24 cellular contexts compared by ENCODE assay signal in genomic region chr7:143418681-143419458, GRCh38. TPM values are rescaled to one million over a fixed set of nuclear protein-coding genes. Genes with fewer than 3 reads are reported as not detected.
DNase-seq lines count a peak whose midpoint lies in the region; ATAC-seq, FAIRE-seq and TF ChIP-seq lines count a peak whose summit lies in the region.
"Had no signal": no experiment of that assay in that cellular context is flagged by ENCODE, and none has a peak within 500 bp of the region (broad histone marks: within the 10 kb centered on the region; RNA-seq: fewer than 3 reads in every experiment).

No MANE protein-coding gene starts in this region.

- H3K36me3 ChIP-seq in H1 (ENCODE audit: control insufficient read depth in 2 of 4, insufficient read depth in 4 of 4, low read length in 3 of 4) (no peaks in the 10 kb centered on the region), heart left ventricle (no peaks in the 10 kb centered on the region)
- H3K36me3 ChIP-seq: SJSA1 had no signal

- peak overlapping the region; percentile 8 for H4K91ac ChIP-seq in H1 (replicated peaks; ENCODE audit: insufficient read length, low read length)

- no peak overlapping the region for H4K5ac ChIP-seq in H1 (ENCODE audit: insufficient read length, low read depth, low read length)

- H3K4me3 ChIP-seq in H1 (ENCODE audit: extremely low read depth in 1 of 4, insufficient read depth in 2 of 4, low read depth in 3 of 4, low read length in 4 of 4) (no peak overlapping the region), heart left ventricle (no peak overlapping the region)
- H3K4me3 ChIP-seq: SJSA1 had no signal

- peak overlapping the region in 1 of 2 donors; percentile 38 for H3K27ac Mint-ChIP-seq in stimulated activated naive CD8-positive, alpha-beta T cell treated with anti-CD3 and anti-CD28 coated beads, Interleukin-15, amount 100 ng/mL, for 72 hours
- H3K27ac Mint-ChIP-seq: CD4-positive, alpha-beta T cell; H9 had no signal

- peaks cover 2 to 6% (median 3%) of the 10 kb centered on the region in 4 experiments; a peak in 5 of 7 replicates for H3K4me1 ChIP-seq in H1 (replicated peaks in 1 of 4; ENCODE audit: control insufficient read depth in 3 of 4, insufficient read depth in 4 of 4, low read length in 3 of 4)
- peaks cover 0 to 6% (median 0%) of the 10 kb centered on the region in 12 donors for H3K4me1 ChIP-seq in heart left ventricle

- DNase-seq in stimulated activated naive CD8-positive, alpha-beta T cell treated with anti-CD3 and anti-CD28 coated beads, Interleukin-15, Interleukin-2, amounts not matched to agents 100 U/mL and 50 U/mL, for 24 hours: no peak
- no peak for DNase-seq in stimulated activated naive CD8-positive, alpha-beta T cell treated with anti-CD3 and anti-CD28 coated beads, Interleukin-15, amount 100 ng/mL, for 72 hours
- DNase-seq in H1 (ENCODE audit: low read depth in 1 of 2, low spot score in 2 of 2) (no peak), myocyte (ENCODE audit: low read depth) (peak; percentile 33), NCI-H510A treated with DMSO at 0.1 percent for 48 hours (lab: John Stamatoyannopoulos, UW) (no peak), heart left ventricle (no peak), HTR-8/SVneo (ENCODE audit: insufficient read length, low spot score) (no peak)
- DNase-seq: CD4-positive, alpha-beta T cell; H9; NCI-H1048; NCI-H1417; NCI-H1694; NCI-H2029 treated with DMSO at 0.1 percent for 48 hours; NCI-H2227 treated with DMSO at 0.1 percent for 48 hours; NCI-H69; Right ventricle myocardium superior; RPMI8226 had no signal

- H2BK12ac ChIP-seq in H1 (ENCODE audit: low read depth, low read length): peak overlapping the region; percentile 65; the same call in 1 of the 2 replicates

- H3K56ac ChIP-seq in H1 (replicated peaks; ENCODE audit: insufficient read length, low read depth, low read length): no peak overlapping the region

- no peak overlapping the region; the same call in 1 of the 2 replicates for H2AK5ac ChIP-seq in H1 (ENCODE audit: low read depth, low read length)

- H3K9me3 ChIP-seq in H1 (ENCODE audit: insufficient read depth in 2 of 2, low read depth in 1 of 2, low read length in 1 of 2) (peaks cover 3 to 9% of the 10 kb centered on the region in 2 experiments; a peak in 3 of 4 replicates), heart left ventricle (peaks cover 0 to 4% (median 0%) of the 10 kb centered on the region in 12 donors)
- H3K9me3 ChIP-seq: SJSA1 had no signal

- no peak overlapping the region for H3K9ac ChIP-seq in H1 (replicated peaks in 1 of 4; ENCODE audit: extremely low read depth in 1 of 4, low read depth in 3 of 4, low read length in 3 of 4)
- H3K9ac ChIP-seq: KMS-11 had no signal

- H3K27ac ChIP-seq in H1 (ENCODE audit: low read depth, low read length): no peak overlapping the region
- no peak overlapping the region for H3K27ac ChIP-seq in heart left ventricle
- H3K27ac ChIP-seq: KMS-11, SJSA1 had no signal

- H3K9me3 Mint-ChIP-seq in stimulated activated naive CD8-positive, alpha-beta T cell treated with anti-CD3 and anti-CD28 coated beads, Interleukin-15, amount 100 ng/mL, for 72 hours: no peaks in the 10 kb centered on the region
- H3K9me3 Mint-ChIP-seq: CD4-positive, alpha-beta T cell had no signal

- no peaks in the 10 kb centered on the region for H3K27me3 Mint-ChIP-seq in stimulated activated naive CD8-positive, alpha-beta T cell treated with anti-CD3 and anti-CD28 coated beads, Interleukin-15, amount 100 ng/mL, for 72 hours
- H3K27me3 Mint-ChIP-seq: CD4-positive, alpha-beta T cell had no signal

- H2AFZ ChIP-seq in H1 (ENCODE audit: low read length): 0 out of 2 replicates have a peak overlapping the region, but pooled peaks have one; percentile 1

- H3K79me1 ChIP-seq in H1 (ENCODE audit: low read depth, low read length): no peaks in the 10 kb centered on the region

- H3K4me1 Mint-ChIP-seq in stimulated activated naive CD8-positive, alpha-beta T cell treated with anti-CD3 and anti-CD28 coated beads, Interleukin-15, amount 100 ng/mL, for 72 hours: peaks cover 29% of the 10 kb centered on the region

- no peak overlapping the region for H3K4ac ChIP-seq in H1 (replicated peaks; ENCODE audit: insufficient read length, low read depth, low read length)

- no peaks in the 10 kb centered on the region for H3K23me2 ChIP-seq in H1 (ENCODE audit: low read depth, low read length)

- H4K20me1 ChIP-seq in H1 (replicated peaks in 1 of 2; ENCODE audit: control insufficient read depth in 1 of 2, insufficient read depth in 2 of 2, low read length in 2 of 2): no peaks in the 10 kb centered on the region

- H3K79me2 ChIP-seq in H1 (ENCODE audit: control insufficient read depth in 1 of 2, insufficient read depth in 2 of 2, low read length in 2 of 2): no peaks in the 10 kb centered on the region

- no peak for TF ChIP-seq RAD21 in H1 (IDR thresholded peaks at IDR 0.05 in 1 of 2, conservative IDR thresholded peaks at IDR 0.05 in 1 of 2; ENCODE audit: low read depth in 2 of 2, low read length in 2 of 2)

- no peak overlapping the region for H3K4me3 Mint-ChIP-seq in stimulated activated naive CD8-positive, alpha-beta T cell treated with anti-CD3 and anti-CD28 coated beads, Interleukin-15, amount 100 ng/mL, for 72 hours
- H3K4me3 Mint-ChIP-seq: CD4-positive, alpha-beta T cell; H9 had no signal

- H4K8ac ChIP-seq in H1 (ENCODE audit: extremely low read depth, insufficient read depth, low read length): no peak overlapping the region

- 87% methylated on average over 11 of the region's 11 CpGs; no CpG with 5 or more reads in 1 of the 2 experiments for WGBS in H1 (ENCODE audit: extremely low coverage in 1 of 2, insufficient coverage in 1 of 2, insufficient read length in 1 of 2, insufficient replicate concordance in 2 of 2, low coverage in 1 of 2, low lambda C conversion rate in 2 of 2, missing lambda C conversion rate in 1 of 2), 2 experiments
- 83 to 87% (median 86%) methylated on average over 11 of the region's 11 CpGs for WGBS in heart left ventricle, 4 donors

- H2BK120ac ChIP-seq in H1 (replicated peaks; ENCODE audit: low read depth, low read length): no peak overlapping the region

- intact Hi-C loops in heart left ventricle (cut with DNase I): loop anchor here in 8 of 10 donors (5.0 to 10.0 kb wide), 9 partner anchors 37 to 177 kb away; partner anchors contain the start of genes FAM131B (in 2 of the 8), CLCN1 (in 1 of the 8) and ZYX (in 1 of the 8)

- H2BK5ac ChIP-seq in H1 (ENCODE audit: low read depth, low read length): no peak overlapping the region

- TF ChIP-seq EP300 in H1 (IDR thresholded peaks at IDR 0.05; ENCODE audit: borderline replicate concordance in 1 of 2, low read depth in 2 of 2, low read length in 2 of 2): no peak

- no peaks in the 10 kb centered on the region for H3K27me3 ChIP-seq in H1 (replicated peaks in 1 of 4; ENCODE audit: control insufficient read depth in 3 of 4, extremely low read depth in 1 of 4, insufficient read depth in 3 of 4, low read length in 3 of 4)
- peaks cover 0 to 22% (median 0%) of the 10 kb centered on the region in 9 donors for H3K27me3 ChIP-seq in heart left ventricle

- no peak overlapping the region for H3K23ac ChIP-seq in H1 (ENCODE audit: insufficient read length)

- H2BK20ac ChIP-seq in H1 (ENCODE audit: low read length): peak overlapping the region; percentile 6; the same call in 1 of the 2 replicates

- TF ChIP-seq POLR2A in H1 (IDR thresholded peaks at IDR 0.05; ENCODE audit: control extremely low read depth in 1 of 2, low read depth in 2 of 2, low read length in 2 of 2) (no peak), heart left ventricle (IDR thresholded peaks at IDR 0.05) (no peak)

- H3K14ac ChIP-seq in H1 (ENCODE audit: insufficient read length): no peak overlapping the region

- H3K18ac ChIP-seq in H1 (ENCODE audit: extremely low read depth, low read length): no peak overlapping the region

- CTCF ChIA-PET in H1 (lab: Charles Lee; ENCODE audit: partially characterized antibody): interaction anchor here (0.6 to 5.2 kb wide), 8 partner anchors 14 to 73 kb away, joined by 3 to 65 read pairs (median 16); partner anchors contain the start of gene FAM131B

- no peak overlapping the region for H3K4me2 ChIP-seq in H1 (ENCODE audit: insufficient read depth in 1 of 2, low read depth in 2 of 2, low read length in 2 of 2)
- H3K4me2 ChIP-seq: KMS-11 had no signal

- POLR2A ChIA-PET in H1 (lab: Charles Lee; ENCODE audit: partially characterized antibody): no interaction called here

- peak; percentile 36 for ATAC-seq in stimulated activated naive CD8-positive, alpha-beta T cell treated with anti-CD3 and anti-CD28 coated beads, Interleukin-15, Interleukin-2, amounts not matched to agents 100 U/mL and 50 U/mL, for 24 hours
- ATAC-seq in stimulated activated naive CD8-positive, alpha-beta T cell treated with anti-CD3 and anti-CD28 coated beads, Interleukin-15, amount 100 ng/mL, for 72 hours: no peak
- no peak for ATAC-seq in heart left ventricle

- TF ChIP-seq CTCF in H1 (IDR thresholded peaks at IDR 0.05; ENCODE audit: control extremely low read depth in 1 of 3, insufficient read depth in 1 of 3, low read depth in 1 of 3, low read length in 3 of 3): no peak
- TF ChIP-seq CTCF in heart left ventricle (IDR thresholded peaks at IDR 0.05): no peak

- FAIRE-seq in H1 (lab: Jason Lieb, UNC) (no peak), HTR-8/SVneo (lab: Jason Lieb, UNC) (no peak)
- FAIRE-seq: D721Med, GM18507 had no signal

- no peak overlapping the region; the same call in 1 of the 2 replicates for H2BK15ac ChIP-seq in H1 (ENCODE audit: low read length)

RNA-seq across cellular contexts. Expression of gene EPHA1, which starts 10.2 kb away (rescaled TPM):
- 133 and 139 TPM in 2 replicates for total RNA-seq in H1 (2021; fragmentation: NEBNext Ultra II Directional; extraction: Animal tissue kit (Norgen Biotek cat#: 25700))
- polyA plus RNA-seq in H1 (2011; rRNA removed) (86.5 and 113 TPM in 2 replicates), heart left ventricle (under 1 TPM in 1 of 2 donors, not detected in 1; 0.04 TPM)
- polyA plus RNA-seq in H1 (2011; cell fraction: cytosol; rRNA removed): 103 TPM
- 324 TPM for polyA plus RNA-seq in H1 (2011; cell fraction: nucleus; rRNA removed)
- polyA plus RNA-seq in H1 (2012, experiment 1 of 2): 107 to 123 TPM (median 120 TPM) in 4 replicates
- polyA plus RNA-seq in H1 (2012, experiment 2 of 2): 106 TPM
- 176 TPM for polyA plus RNA-seq in H1 (2013, experiment 1 of 2)
- 162 TPM for polyA plus RNA-seq in H1 (2013, experiment 2 of 2)
- polyA minus RNA-seq in H1 (2011; rRNA and poly(A)+ RNA removed): 185 and 189 TPM in 2 replicates
- 79.6 TPM for polyA minus RNA-seq in H1 (2011; cell fraction: cytosol; rRNA and poly(A)+ RNA removed)
- 128 TPM for polyA minus RNA-seq in H1 (2011; cell fraction: nucleus; rRNA and poly(A)+ RNA removed)
- total RNA-seq in myocyte (not detected in 2 replicates), heart left ventricle (under 1 TPM in 3 of 9 donors, not detected in 6; 0.06 to 0.51 (median 0.48) TPM)
- polyA plus RNA-seq in myocyte (2012): 3.3 TPM
- total RNA-seq: NCI-H460, SJSA1 had no signal

RNA-seq across cellular contexts. Expression of gene TAS2R60, which starts 24.4 kb away (rescaled TPM):
- total RNA-seq in H1 (2021; fragmentation: NEBNext Ultra II Directional; extraction: Animal tissue kit (Norgen Biotek cat#: 25700)): 0.32 and 0.46 TPM in 2 replicates
- polyA plus RNA-seq in H1 (2011; rRNA removed): 0.13 and 0.15 TPM in 2 replicates
- 0.14 TPM for polyA plus RNA-seq in H1 (2011; cell fraction: cytosol; rRNA removed)
- polyA plus RNA-seq in H1 (2011; cell fraction: nucleus; rRNA removed): 0.37 TPM
- 0.20 TPM in 1 of 4 replicates, not detected in the others for polyA plus RNA-seq in H1 (2012, experiment 1 of 2)
- 0.29 TPM for polyA plus RNA-seq in H1 (2012, experiment 2 of 2)
- polyA plus RNA-seq in H1 (2013, experiment 1 of 2): 0.18 TPM
- not detected for polyA plus RNA-seq in H1 (2013, experiment 2 of 2)
- 1.6 and 2.6 TPM in 2 replicates for polyA minus RNA-seq in H1 (2011; rRNA and poly(A)+ RNA removed)
- polyA minus RNA-seq in H1 (2011; cell fraction: cytosol; rRNA and poly(A)+ RNA removed): not detected
- 6.1 TPM for polyA minus RNA-seq in H1 (2011; cell fraction: nucleus; rRNA and poly(A)+ RNA removed)
- not detected in 2 replicates for total RNA-seq in myocyte
- polyA plus RNA-seq in myocyte (2012): not detected
- not detected for total RNA-seq in heart left ventricle
- polyA plus RNA-seq in heart left ventricle: not detected
- total RNA-seq: A172, H9, NCI-H460, Right ventricle myocardium superior, SJSA1 had no signal
- polyA plus RNA-seq: BJ had no signal

RNA-seq across cellular contexts. Expression of gene ZYX, which starts 37.7 kb away (rescaled TPM):
- total RNA-seq in H1 (2021; fragmentation: NEBNext Ultra II Directional; extraction: Animal tissue kit (Norgen Biotek cat#: 25700)): 159 and 174 TPM in 2 replicates
- 40.6 and 77.9 TPM in 2 replicates for polyA plus RNA-seq in H1 (2011; rRNA removed)
- polyA plus RNA-seq in H1 (2011; cell fraction: cytosol; rRNA removed): 25.7 TPM
- polyA plus RNA-seq in H1 (2011; cell fraction: nucleus; rRNA removed): 107 TPM
- 138 to 177 TPM (median 171 TPM) in 4 replicates for polyA plus RNA-seq in H1 (2012, experiment 1 of 2)
- 172 TPM for polyA plus RNA-seq in H1 (2012, experiment 2 of 2)
- 166 TPM for polyA plus RNA-seq in H1 (2013, experiment 1 of 2)
- polyA plus RNA-seq in H1 (2013, experiment 2 of 2): 163 TPM
- 21.5 and 32.9 TPM in 2 replicates for polyA minus RNA-seq in H1 (2011; rRNA and poly(A)+ RNA removed)
- 70.7 TPM for polyA minus RNA-seq in H1 (2011; cell fraction: cytosol; rRNA and poly(A)+ RNA removed)
- 64.8 TPM for polyA minus RNA-seq in H1 (2011; cell fraction: nucleus; rRNA and poly(A)+ RNA removed)
- 80.1 and 82.6 TPM in 2 replicates for total RNA-seq in myocyte
- polyA plus RNA-seq in myocyte (2012): 322 TPM
- 100 to 1,000 TPM in 4 of 9 donors, 10 to 100 TPM in 5; 59.6 to 217 (median 79.4) TPM for total RNA-seq in heart left ventricle
- polyA plus RNA-seq in heart left ventricle: 100 to 1,000 TPM in 1 of 2 donors, 10 to 100 TPM in 1; 55.9 to 156 TPM

RNA-seq across cellular contexts. Expression of gene FAM131B, which starts 56.4 kb away (rescaled TPM):
- 35.5 and 38.2 TPM in 2 replicates for total RNA-seq in H1 (2021; fragmentation: NEBNext Ultra II Directional; extraction: Animal tissue kit (Norgen Biotek cat#: 25700))
- polyA plus RNA-seq in H1 (2011; rRNA removed) (23.1 and 28.8 TPM in 2 replicates), heart left ventricle (under 1 TPM; 0.19 to 0.25 TPM)
- polyA plus RNA-seq in H1 (2011; cell fraction: cytosol; rRNA removed): 27.9 TPM
- 37.7 TPM for polyA plus RNA-seq in H1 (2011; cell fraction: nucleus; rRNA removed)
- 22.4 to 28.3 TPM (median 26.2 TPM) in 4 replicates for polyA plus RNA-seq in H1 (2012, experiment 1 of 2)
- polyA plus RNA-seq in H1 (2012, experiment 2 of 2): 25.4 TPM
- 11.6 TPM for polyA plus RNA-seq in H1 (2013, experiment 1 of 2)
- polyA plus RNA-seq in H1 (2013, experiment 2 of 2): 12.8 TPM
- polyA minus RNA-seq in H1 (2011; rRNA and poly(A)+ RNA removed): 51.2 and 57.7 TPM in 2 replicates
- polyA minus RNA-seq in H1 (2011; cell fraction: cytosol; rRNA and poly(A)+ RNA removed): 20.8 TPM
- 25.5 TPM for polyA minus RNA-seq in H1 (2011; cell fraction: nucleus; rRNA and poly(A)+ RNA removed)
- total RNA-seq in myocyte (1.1 and 1.5 TPM in 2 replicates), heart left ventricle (under 1 TPM; 0.15 to 0.79 (median 0.42) TPM)
- polyA plus RNA-seq in myocyte (2012): 2.0 TPM

RNA-seq across cellular contexts. Expression of gene TAS2R41, which starts 58.8 kb away (rescaled TPM):
- total RNA-seq in H1 (2021; fragmentation: NEBNext Ultra II Directional; extraction: Animal tissue kit (Norgen Biotek cat#: 25700)): not detected in 2 replicates
- 0.12 TPM in 1 of 2 replicates, not detected in the other for polyA plus RNA-seq in H1 (2011; rRNA removed)
- not detected for polyA plus RNA-seq in H1 (2011; cell fraction: cytosol; rRNA removed)
- polyA plus RNA-seq in H1 (2011; cell fraction: nucleus; rRNA removed): 0.64 TPM
- polyA plus RNA-seq in H1 (2012, experiment 1 of 2): not detected in 4 replicates
- polyA plus RNA-seq in H1 (2012, experiment 2 of 2): not detected
- not detected for polyA plus RNA-seq in H1 (2013, experiment 1 of 2)
- 0.06 TPM for polyA plus RNA-seq in H1 (2013, experiment 2 of 2)
- 2.3 and 3.0 TPM in 2 replicates for polyA minus RNA-seq in H1 (2011; rRNA and poly(A)+ RNA removed)
- polyA minus RNA-seq in H1 (2011; cell fraction: cytosol; rRNA and poly(A)+ RNA removed): not detected
- polyA minus RNA-seq in H1 (2011; cell fraction: nucleus; rRNA and poly(A)+ RNA removed): 6.4 TPM
- total RNA-seq in myocyte: not detected in 2 replicates
- polyA plus RNA-seq in myocyte (2012): not detected
- not detected for total RNA-seq in heart left ventricle
- not detected for polyA plus RNA-seq in heart left ventricle
- total RNA-seq: A172, H9, NCI-H460, Right ventricle myocardium superior, SJSA1 had no signal
- polyA plus RNA-seq: BJ had no signal

Comparison
In these comparisons a context has a peak if more than half of its experiments do, and no peak if none do; other contexts are left out.
1. RNA of gene EPHA1, which starts 10.2 kb away (total RNA-seq): 133 to 139 TPM in H1; not detected in myocyte and 0.06 to 0.51 TPM in heart left ventricle; every median in the first group is over 10 times any median in the second.